Comparison of ENCODE assay signal across 22 cellular contexts in genomic region chr4:185936650-185937376, GRCh38.
A peak's percentile ranks its signal among the peaks of the same experiment; 100 is the strongest.
DNase-seq lines count a peak whose midpoint lies in the region; ATAC-seq and TF ChIP-seq lines count a peak whose summit lies in the region.
"Had no signal": no experiment of that assay in that cellular context is flagged by ENCODE, and none has a peak within 500 bp of the region (broad histone marks: within the 10 kb centered on the region; RNA-seq: fewer than 3 reads in every experiment).

No MANE protein-coding gene starts in this region.

- H3K9me3 Mint-ChIP-seq in neural progenitor cell, result no peaks in the 10 kb centered on the region
- no peaks in the 10 kb centered on the region for H3K9me3 Mint-ChIP-seq in naive thymus-derived CD8-positive, alpha-beta T cell
- H3K9me3 Mint-ChIP-seq: HFFc6 had no signal

- H3K4me1 Mint-ChIP-seq in neural progenitor cell, result peaks cover 29% of the 10 kb centered on the region
- no peaks in the 10 kb centered on the region for H3K4me1 Mint-ChIP-seq in naive thymus-derived CD8-positive, alpha-beta T cell
- H3K4me1 Mint-ChIP-seq: CD4-positive, CD25-positive, alpha-beta regulatory T cell had no signal

- DNase-seq in adipocyte (ENCODE audit: low read depth) (peak; percentile 48), fibroblast of the aortic adventitia (ENCODE audit: low read depth) (peak; percentile 30), neural progenitor cell (ENCODE audit: low spot score) (no peak), DMS53 treated with DMSO at 0.1 percent for 48 hours (lab: John Stamatoyannopoulos, UW; ENCODE audit: unreplicated experiment) (no peak)
- DNase-seq in naive thymus-derived CD8-positive, alpha-beta T cell, result no peak
- no peak for DNase-seq in activated CD8-positive, alpha-beta memory T cell treated with anti-CD3 and anti-CD28 coated beads, Interleukin-2, amount 50 U/mL, for 48 hours
- DNase-seq: BE2C; CD4-positive, CD25-positive, alpha-beta regulatory T cell; COR-L47; DMS 273 treated with DMSO at 0.1 percent for 48 hours; GDM1; H7; HFFc6; Kasumi-1; MG63; NCI-H1092; NCI-H2081; NCI-H774; PC-3; RPMI8226; SIG-M5 had no signal

- no peaks in the 10 kb centered on the region for H3F3A ChIP-seq in neural progenitor cell (ENCODE audit: low read depth)

- POLR2A ChIA-PET in naive thymus-derived CD8-positive, alpha-beta T cell (lab: Charles Lee), result no interaction called here

- H3K36me3 Mint-ChIP-seq in neural progenitor cell, result no peaks in the 10 kb centered on the region
- no peaks in the 10 kb centered on the region for H3K36me3 Mint-ChIP-seq in naive thymus-derived CD8-positive, alpha-beta T cell
- H3K36me3 Mint-ChIP-seq: CD4-positive, CD25-positive, alpha-beta regulatory T cell had no signal

- H3K79me2 ChIP-seq in neural progenitor cell (ENCODE audit: low read depth), result no peaks in the 10 kb centered on the region

- H3K36me3 ChIP-seq in adipocyte (ENCODE audit: control insufficient read depth, insufficient read depth, low read length, severe bottlenecking) (no peaks in the 10 kb centered on the region), neural progenitor cell (no peaks in the 10 kb centered on the region)
- H3K36me3 ChIP-seq: BE2C, MG63 had no signal

- H3K4me3 Mint-ChIP-seq in neural progenitor cell, result no peak overlapping the region
- H3K4me3 Mint-ChIP-seq in naive thymus-derived CD8-positive, alpha-beta T cell, result no peak overlapping the region
- H3K4me3 Mint-ChIP-seq: CD4-positive, CD25-positive, alpha-beta regulatory T cell; HFFc6 had no signal

- H3K27me3 Mint-ChIP-seq in neural progenitor cell (ENCODE audit: insufficient read depth, low read depth), result no peaks in the 10 kb centered on the region
- H3K27me3 Mint-ChIP-seq in naive thymus-derived CD8-positive, alpha-beta T cell, result peaks cover 2 to 21% (median 5%) of the 10 kb centered on the region in 5 donors

- ATAC-seq in naive thymus-derived CD8-positive, alpha-beta T cell, result no peak
- ATAC-seq in HG02840 (IDR thresholded peaks at IDR 0.05; ENCODE audit: low FRiP score, unreplicated experiment), result no peak
- ATAC-seq: PC-3 had no signal

- H3K4me3 ChIP-seq in adipocyte (ENCODE audit: low read length), result no peak overlapping the region
- H3K4me3 ChIP-seq in fibroblast of the aortic adventitia (ENCODE audit: low read depth, low read length), result no peak overlapping the region
- H3K4me3 ChIP-seq in neural progenitor cell, result no peak overlapping the region
- H3K4me3 ChIP-seq: MG63 had no signal

- TF ChIP-seq CTCF in fibroblast of the aortic adventitia (IDR thresholded peaks at IDR 0.05; ENCODE audit: insufficient read depth, low read length) (no peak), neural progenitor cell (IDR thresholded peaks at IDR 0.05) (no peak)

- H3K4me1 ChIP-seq in adipocyte (ENCODE audit: control insufficient read depth, insufficient read depth, low read length), result peaks cover 15% of the 10 kb centered on the region
- H3K4me1 ChIP-seq in neural progenitor cell, result peaks cover 27% of the 10 kb centered on the region

- no peak overlapping the region for H3K27ac ChIP-seq in neural progenitor cell

- no peaks in the 10 kb centered on the region for H4K20me1 ChIP-seq in neural progenitor cell (ENCODE audit: low read depth)

- H3K27me3 ChIP-seq in adipocyte (replicated peaks; ENCODE audit: control insufficient read depth, insufficient read depth, low read length), result no peaks in the 10 kb centered on the region
- H3K27me3 ChIP-seq in neural progenitor cell, result no peaks in the 10 kb centered on the region
- H3K27me3 ChIP-seq: BE2C, MG63 had no signal

- H3K27ac Mint-ChIP-seq in neural progenitor cell, result peak overlapping the region; percentile 11
- H3K27ac Mint-ChIP-seq in naive thymus-derived CD8-positive, alpha-beta T cell, result no peak overlapping the region
- H3K27ac Mint-ChIP-seq: CD4-positive, CD25-positive, alpha-beta regulatory T cell; HFFc6 had no signal

- H3K9ac ChIP-seq in adipocyte (ENCODE audit: low read length), result no peak overlapping the region
- H3K9ac ChIP-seq in neural progenitor cell, result no peak overlapping the region

- no peaks in the 10 kb centered on the region for H3K9me3 ChIP-seq in adipocyte (ENCODE audit: control insufficient read depth, low read length)
- no peaks in the 10 kb centered on the region for H3K9me3 ChIP-seq in neural progenitor cell (ENCODE audit: low read depth)
- H3K9me3 ChIP-seq: BE2C, MG63 had no signal

- H2AFZ ChIP-seq in neural progenitor cell (replicated peaks), result no peak overlapping the region

- H3K4me2 ChIP-seq in neural progenitor cell, result no peak overlapping the region

Comparison
In these comparisons a context has a peak if more than half of its experiments do, and no peak if none do; other contexts are left out.
1. DNase-seq: peak in adipocyte (single experiment) and fibroblast of the aortic adventitia (single experiment); none in neural progenitor cell (single experiment), naive thymus-derived CD8-positive, alpha-beta T cell (0 of 10), DMS53 treated with DMSO at 0.1 percent for 48 hours (single experiment) and activated CD8-positive, alpha-beta memory T cell treated with anti-CD3 and anti-CD28 coated beads, Interleukin-2, amount 50 U/mL, for 48 hours (single experiment).